ENCODE assay signal across 9 cellular contexts in genomic region chr20:36835025-36835424, GRCh38. TPM values are rescaled to one million over a fixed set of nuclear protein-coding genes. Genes with fewer than 3 reads are reported as not detected.
DNase-seq lines count a peak whose midpoint lies in the region; ATAC-seq lines count a peak whose summit lies in the region.
"Had no signal": no experiment of that assay in that cellular context is flagged by ENCODE, and none has a peak within 500 bp of the region (broad histone marks: within the 10 kb centered on the region; RNA-seq: fewer than 3 reads in every experiment).

No MANE protein-coding gene starts in this region.

- H3K36me3 Mint-ChIP-seq in T-helper 2 cell treated with Interferon-gamma antibody and Interleukin-4, amounts not matched to agents 5 μg/mL and 100 μg/mL, for 36 hours (ENCODE audit: low read depth) = no peaks in the 10 kb centered on the region
- no peaks in the 10 kb centered on the region for H3K36me3 Mint-ChIP-seq in activated CD8-positive, alpha-beta T cell treated with anti-CD3 and anti-CD28 coated beads, Interleukin-2, amount 10 ng/mL, durations not matched to agents 7 days and 5 days (ENCODE audit: low read depth)
- no peaks in the 10 kb centered on the region for H3K36me3 Mint-ChIP-seq in immature natural killer cell

- H3K36me3 ChIP-seq in subcutaneous abdominal adipose tissue (ENCODE audit: control insufficient read depth in 5 of 5, insufficient read depth in 5 of 5, low read length in 5 of 5) = peaks cover 0 to 13% (median 9%) of the 10 kb centered on the region in 5 donors

- DNase-seq in T-helper 2 cell treated with Interferon-gamma antibody and Interleukin-4, amounts not matched to agents 5 μg/mL and 100 μg/mL, for 36 hours (ENCODE audit: low spot score) = no peak
- DNase-seq in T-helper 2 cell (no peak), immature natural killer cell (no peak), NCI-H524 treated with DMSO at 0.1 percent for 48 hours (lab: John Stamatoyannopoulos, UW) (no peak), islet precursor cell (no peak)
- DNase-seq in activated CD8-positive, alpha-beta T cell treated with anti-CD3 and anti-CD28 coated beads, Interleukin-2, amount 10 ng/mL, durations not matched to agents 7 days and 5 days = no peak

- H3K9me3 ChIP-seq in subcutaneous abdominal adipose tissue (ENCODE audit: control insufficient read depth in 5 of 5, low read length in 5 of 5) = no peaks in the 10 kb centered on the region

- no peaks in the 10 kb centered on the region for H3K27me3 Mint-ChIP-seq in T-helper 2 cell treated with Interferon-gamma antibody and Interleukin-4, amounts not matched to agents 5 μg/mL and 100 μg/mL, for 36 hours (ENCODE audit: low read depth)
- H3K27me3 Mint-ChIP-seq in activated CD8-positive, alpha-beta T cell treated with anti-CD3 and anti-CD28 coated beads, Interleukin-2, amount 10 ng/mL, durations not matched to agents 7 days and 5 days (ENCODE audit: low read depth) = no peaks in the 10 kb centered on the region
- H3K27me3 Mint-ChIP-seq in immature natural killer cell (ENCODE audit: low read depth in 3 of 3) = peaks cover 0 to 2% (median 2%) of the 10 kb centered on the region in 3 donors

- no peak overlapping the region for H3K9ac ChIP-seq in subcutaneous abdominal adipose tissue (ENCODE audit: low read length in 5 of 5)

- H3K4me3 Mint-ChIP-seq in T-helper 2 cell treated with Interferon-gamma antibody and Interleukin-4, amounts not matched to agents 5 μg/mL and 100 μg/mL, for 36 hours = peak overlapping the region; percentile 84
- H3K4me3 Mint-ChIP-seq in activated CD8-positive, alpha-beta T cell treated with anti-CD3 and anti-CD28 coated beads, Interleukin-2, amount 10 ng/mL, durations not matched to agents 7 days and 5 days = peak overlapping the region; percentile 84
- peak overlapping the region; percentile 77 to 86 (median 81) for H3K4me3 Mint-ChIP-seq in immature natural killer cell

- POLR2A ChIA-PET in activated CD8-positive, alpha-beta T cell treated with anti-CD3 and anti-CD28 coated beads, Interleukin-2, amount 10 ng/mL, durations not matched to agents 7 days and 5 days (lab: Charles Lee) = interaction anchor here (0.6 to 2.4 kb wide), 7 partner anchors 21 to 1334 kb away, joined by 3 to 13 read pairs (median 4); partner anchors contain the start of gene SCAND1

- CTCF ChIA-PET in activated CD8-positive, alpha-beta T cell treated with anti-CD3 and anti-CD28 coated beads, Interleukin-2, amount 10 ng/mL, durations not matched to agents 7 days and 5 days (lab: Charles Lee) = interaction anchor here (1.1 to 3.7 kb wide), 14 partner anchors 7 to 344 kb away, joined by 3 to 30 read pairs (median 8); partner anchors contain the start of genes DSN1, MROH8 and RPN2

- peak overlapping the region; percentile 37 for H3K27ac ChIP-seq in subcutaneous abdominal adipose tissue (ENCODE audit: low read depth, low read length)

- ATAC-seq in activated CD8-positive, alpha-beta T cell treated with anti-CD3 and anti-CD28 coated beads, Interleukin-2, amount 10 ng/mL, durations not matched to agents 7 days and 5 days = no peak
- ATAC-seq in GM19467 (IDR thresholded peaks at IDR 0.05; ENCODE audit: unreplicated experiment) = no peak

- peak overlapping the region in 2 of 5 donors; percentile 47 to 50 for H3K4me3 ChIP-seq in subcutaneous abdominal adipose tissue (ENCODE audit: low read depth in 1 of 5, low read length in 5 of 5)

- peaks cover 14% of the 10 kb centered on the region for H3K4me1 Mint-ChIP-seq in T-helper 2 cell treated with Interferon-gamma antibody and Interleukin-4, amounts not matched to agents 5 μg/mL and 100 μg/mL, for 36 hours (ENCODE audit: low read depth)
- H3K4me1 Mint-ChIP-seq in activated CD8-positive, alpha-beta T cell treated with anti-CD3 and anti-CD28 coated beads, Interleukin-2, amount 10 ng/mL, durations not matched to agents 7 days and 5 days (ENCODE audit: low read depth) = peaks cover 39% of the 10 kb centered on the region
- H3K4me1 Mint-ChIP-seq in immature natural killer cell = peaks cover 15 to 16% of the 10 kb centered on the region in 2 donors

- peaks cover 19 to 60% (median 50%) of the 10 kb centered on the region in 5 donors for H3K4me1 ChIP-seq in subcutaneous abdominal adipose tissue (ENCODE audit: control insufficient read depth in 5 of 5, insufficient read depth in 5 of 5, low read length in 5 of 5)

- no peaks in the 10 kb centered on the region for H3K9me3 Mint-ChIP-seq in T-helper 2 cell treated with Interferon-gamma antibody and Interleukin-4, amounts not matched to agents 5 μg/mL and 100 μg/mL, for 36 hours
- no peaks in the 10 kb centered on the region for H3K9me3 Mint-ChIP-seq in activated CD8-positive, alpha-beta T cell treated with anti-CD3 and anti-CD28 coated beads, Interleukin-2, amount 10 ng/mL, durations not matched to agents 7 days and 5 days (ENCODE audit: insufficient read depth)
- no peaks in the 10 kb centered on the region for H3K9me3 Mint-ChIP-seq in immature natural killer cell
- H3K9me3 Mint-ChIP-seq: neural crest cell had no signal

- peak overlapping the region; percentile 90 for H3K27ac Mint-ChIP-seq in T-helper 2 cell treated with Interferon-gamma antibody and Interleukin-4, amounts not matched to agents 5 μg/mL and 100 μg/mL, for 36 hours
- H3K27ac Mint-ChIP-seq in activated CD8-positive, alpha-beta T cell treated with anti-CD3 and anti-CD28 coated beads, Interleukin-2, amount 10 ng/mL, durations not matched to agents 7 days and 5 days = peak overlapping the region; percentile 91
- H3K27ac Mint-ChIP-seq in immature natural killer cell = peak overlapping the region in 1 of 6 donors; percentile 53

- H3K27me3 ChIP-seq in subcutaneous abdominal adipose tissue (ENCODE audit: control insufficient read depth in 5 of 5, insufficient read depth in 4 of 5, low read length in 5 of 5) = no peaks in the 10 kb centered on the region

RNA-seq across cellular contexts. Expression of gene TLDC2, which starts 40.9 kb away (rescaled TPM):
- not detected for total RNA-seq in activated CD8-positive, alpha-beta T cell treated with anti-CD3 and anti-CD28 coated beads, Interleukin-2, amount 10 ng/mL, durations not matched to agents 7 days and 5 days
- under 1 TPM in 2 of 3 donors, not detected in 1; 0.38 to 0.55 TPM for polyA plus RNA-seq in immature natural killer cell
- total RNA-seq: neural crest cell had no signal
